ENCODE assay signal across 1 cellular context in the genomic region with DNA sequence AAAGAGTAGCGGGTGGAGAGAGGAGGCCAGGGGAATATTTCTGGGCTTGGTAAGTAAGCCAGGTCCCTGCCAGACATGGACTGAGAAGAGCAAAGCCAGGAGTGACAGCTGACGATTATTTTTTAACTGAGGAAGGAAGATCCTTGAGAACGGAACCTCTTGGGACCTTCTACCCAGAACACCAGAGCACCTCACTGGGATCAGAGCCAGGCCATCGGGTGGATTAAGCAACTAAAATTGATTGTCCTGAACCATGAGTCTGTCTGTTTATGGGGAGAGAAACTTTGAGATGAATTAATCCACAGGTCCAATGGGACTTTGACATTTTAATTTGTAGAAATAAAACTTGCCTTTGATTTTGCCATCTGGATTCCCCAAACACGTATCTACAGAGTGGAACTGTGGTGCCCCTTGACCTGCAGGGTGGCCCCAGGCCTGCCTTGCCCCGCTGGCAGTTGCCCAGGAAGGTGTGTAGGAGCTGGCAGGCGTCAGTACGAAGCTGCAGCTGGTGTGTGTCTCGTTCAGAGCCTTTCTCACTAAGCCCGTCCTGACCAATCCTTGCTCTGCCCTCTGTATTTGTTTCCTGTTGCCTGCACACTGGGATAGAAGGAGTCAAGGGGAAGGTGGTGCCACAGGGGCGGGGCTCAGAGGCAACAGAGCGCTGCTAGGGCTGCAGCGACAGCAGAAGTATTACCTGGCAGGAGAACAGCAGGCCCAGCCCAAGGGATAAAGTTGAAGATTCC.
TF ChIP-seq lines count a peak whose summit lies in the region.

No MANE protein-coding gene starts in this region.

TF ChIP-seq in IMR-90, 13 proteins besides CTCF, POLR2A, EP300 and RAD21:
- no peak for TF ChIP-seq RCOR1 (IDR thresholded peaks at IDR 0.05; ENCODE audit: insufficient replicate concordance, low read length)
- TF ChIP-seq, protein P1, sequence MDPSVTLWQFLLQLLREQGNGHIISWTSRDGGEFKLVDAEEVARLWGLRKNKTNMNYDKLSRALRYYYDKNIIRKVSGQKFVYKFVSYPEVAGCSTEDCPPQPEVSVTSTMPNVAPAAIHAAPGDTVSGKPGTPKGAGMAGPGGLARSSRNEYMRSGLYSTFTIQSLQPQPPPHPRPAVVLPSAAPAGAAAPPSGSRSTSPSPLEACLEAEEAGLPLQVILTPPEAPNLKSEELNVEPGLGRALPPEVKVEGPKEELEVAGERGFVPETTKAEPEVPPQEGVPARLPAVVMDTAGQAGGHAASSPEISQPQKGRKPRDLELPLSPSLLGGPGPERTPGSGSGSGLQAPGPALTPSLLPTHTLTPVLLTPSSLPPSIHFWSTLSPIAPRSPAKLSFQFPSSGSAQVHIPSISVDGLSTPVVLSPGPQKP (IDR thresholded peaks at IDR 0.05; ENCODE audit: borderline replicate concordance, low read depth, low read length): no peak
- TF ChIP-seq FOS (IDR thresholded peaks at IDR 0.05; ENCODE audit: low read depth, low read length): no peak
- TF ChIP-seq, protein P2, sequence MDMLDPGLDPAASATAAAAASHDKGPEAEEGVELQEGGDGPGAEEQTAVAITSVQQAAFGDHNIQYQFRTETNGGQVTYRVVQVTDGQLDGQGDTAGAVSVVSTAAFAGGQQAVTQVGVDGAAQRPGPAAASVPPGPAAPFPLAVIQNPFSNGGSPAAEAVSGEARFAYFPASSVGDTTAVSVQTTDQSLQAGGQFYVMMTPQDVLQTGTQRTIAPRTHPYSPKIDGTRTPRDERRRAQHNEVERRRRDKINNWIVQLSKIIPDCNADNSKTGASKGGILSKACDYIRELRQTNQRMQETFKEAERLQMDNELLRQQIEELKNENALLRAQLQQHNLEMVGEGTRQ (IDR thresholded peaks at IDR 0.05; ENCODE audit: low read depth, low read length): no peak
- no peak for TF ChIP-seq MXI1 (IDR thresholded peaks at IDR 0.05; ENCODE audit: borderline replicate concordance, low read depth, low read length)
- no peak for TF ChIP-seq MAFK (IDR thresholded peaks at IDR 0.05; ENCODE audit: low read depth, low read length)
- no peak for TF ChIP-seq CEBPB (IDR thresholded peaks at IDR 0.05; ENCODE audit: low read depth, low read length)
- no peak for TF ChIP-seq CHD1 (IDR thresholded peaks at IDR 0.05; ENCODE audit: low read depth, low read length)
- no peak for TF ChIP-seq RFX5 (IDR thresholded peaks at IDR 0.05; ENCODE audit: low read depth, low read length)
- no peak for TF ChIP-seq SMC3 (IDR thresholded peaks at IDR 0.05; ENCODE audit: low read depth, low read length)
- no peak for TF ChIP-seq MAZ (IDR thresholded peaks at IDR 0.05; ENCODE audit: borderline replicate concordance, low read depth, low read length)
- TF ChIP-seq BHLHE40 (IDR thresholded peaks at IDR 0.05; ENCODE audit: low read depth, low read length): no peak
- TF ChIP-seq NFE2L2 (IDR thresholded peaks at IDR 0.05; ENCODE audit: low read depth, low read length): no peak
